In the genomic region with DNA sequence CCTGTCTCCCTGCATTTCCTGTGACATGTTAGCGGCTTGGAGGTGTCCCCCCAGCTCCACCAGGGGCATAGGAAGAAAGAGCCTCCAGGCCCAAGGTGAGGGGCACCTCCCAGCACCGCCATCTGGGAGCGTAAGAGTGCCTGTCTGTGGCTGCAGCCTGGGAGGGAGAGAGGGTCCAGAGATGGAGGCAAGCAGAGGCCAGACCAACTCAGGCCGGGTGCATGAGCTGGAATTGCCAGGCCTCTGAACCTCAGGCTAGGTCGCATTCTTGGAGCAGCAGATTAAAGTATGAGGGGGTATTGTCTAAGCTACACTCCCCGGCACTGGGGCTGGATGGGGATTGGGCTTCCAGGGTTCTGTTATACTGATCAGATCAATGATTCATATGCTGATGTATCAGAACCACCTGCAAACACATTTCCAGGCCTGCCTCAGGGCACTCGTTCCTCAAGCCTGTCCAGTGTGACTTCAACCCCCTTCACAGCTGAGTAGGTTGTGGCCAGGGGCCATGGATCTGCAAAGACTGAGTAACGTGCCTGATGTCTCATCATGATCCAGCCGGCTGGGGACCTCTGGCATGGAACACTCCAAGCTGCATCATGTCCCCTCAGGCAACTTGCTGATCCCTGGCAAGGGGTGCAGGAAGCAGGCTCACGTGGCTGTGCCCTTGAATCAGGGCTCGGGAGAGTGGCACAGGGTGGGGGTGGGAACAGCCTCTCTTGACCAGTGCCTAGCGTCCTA, we compare ENCODE assay signal across 1 cellular context.
A peak's percentile ranks its signal among the peaks of the same experiment; 100 is the strongest.
TF ChIP-seq lines count a peak whose summit lies in the region.

No MANE protein-coding gene starts in this region.

TF ChIP-seq in IMR-90, 13 proteins besides CTCF, POLR2A, EP300 and RAD21:
- TF ChIP-seq MAFK (IDR thresholded peaks at IDR 0.05; ENCODE audit: low read depth, low read length) = no peak
- TF ChIP-seq RCOR1 (IDR thresholded peaks at IDR 0.05; ENCODE audit: insufficient replicate concordance, low read length) = peak; percentile 83
- TF ChIP-seq NFE2L2 (IDR thresholded peaks at IDR 0.05; ENCODE audit: low read depth, low read length) = peak; percentile 34; the same call in 1 of the 2 replicates
- no peak for TF ChIP-seq MXI1 (IDR thresholded peaks at IDR 0.05; ENCODE audit: borderline replicate concordance, low read depth, low read length)
- TF ChIP-seq FOS (IDR thresholded peaks at IDR 0.05; ENCODE audit: low read depth, low read length) = 0 out of 2 replicates have a peak, but pooled peaks have one; percentile 33
- TF ChIP-seq SMC3 (IDR thresholded peaks at IDR 0.05; ENCODE audit: low read depth, low read length) = no peak; the same call in 1 of the 2 replicates
- no peak for TF ChIP-seq CHD1 (IDR thresholded peaks at IDR 0.05; ENCODE audit: low read depth, low read length)
- TF ChIP-seq, protein P1, sequence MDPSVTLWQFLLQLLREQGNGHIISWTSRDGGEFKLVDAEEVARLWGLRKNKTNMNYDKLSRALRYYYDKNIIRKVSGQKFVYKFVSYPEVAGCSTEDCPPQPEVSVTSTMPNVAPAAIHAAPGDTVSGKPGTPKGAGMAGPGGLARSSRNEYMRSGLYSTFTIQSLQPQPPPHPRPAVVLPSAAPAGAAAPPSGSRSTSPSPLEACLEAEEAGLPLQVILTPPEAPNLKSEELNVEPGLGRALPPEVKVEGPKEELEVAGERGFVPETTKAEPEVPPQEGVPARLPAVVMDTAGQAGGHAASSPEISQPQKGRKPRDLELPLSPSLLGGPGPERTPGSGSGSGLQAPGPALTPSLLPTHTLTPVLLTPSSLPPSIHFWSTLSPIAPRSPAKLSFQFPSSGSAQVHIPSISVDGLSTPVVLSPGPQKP (IDR thresholded peaks at IDR 0.05; ENCODE audit: borderline replicate concordance, low read depth, low read length) = no peak
- peak; percentile 8; the same call in 1 of the 2 replicates for TF ChIP-seq CEBPB (IDR thresholded peaks at IDR 0.05; ENCODE audit: low read depth, low read length)
- peak; percentile 73 for TF ChIP-seq BHLHE40 (IDR thresholded peaks at IDR 0.05; ENCODE audit: low read depth, low read length)
- TF ChIP-seq, protein P2, sequence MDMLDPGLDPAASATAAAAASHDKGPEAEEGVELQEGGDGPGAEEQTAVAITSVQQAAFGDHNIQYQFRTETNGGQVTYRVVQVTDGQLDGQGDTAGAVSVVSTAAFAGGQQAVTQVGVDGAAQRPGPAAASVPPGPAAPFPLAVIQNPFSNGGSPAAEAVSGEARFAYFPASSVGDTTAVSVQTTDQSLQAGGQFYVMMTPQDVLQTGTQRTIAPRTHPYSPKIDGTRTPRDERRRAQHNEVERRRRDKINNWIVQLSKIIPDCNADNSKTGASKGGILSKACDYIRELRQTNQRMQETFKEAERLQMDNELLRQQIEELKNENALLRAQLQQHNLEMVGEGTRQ (IDR thresholded peaks at IDR 0.05; ENCODE audit: low read depth, low read length) = peak; percentile 49
- 0 out of 2 replicates have a peak, but pooled peaks have one; percentile 34 for TF ChIP-seq MAZ (IDR thresholded peaks at IDR 0.05; ENCODE audit: borderline replicate concordance, low read depth, low read length)
- no peak for TF ChIP-seq RFX5 (IDR thresholded peaks at IDR 0.05; ENCODE audit: low read depth, low read length)
